ENCODE assay signal across 22 cellular contexts in genomic region chr2:217563565-217563964, GRCh38.
"Had no signal": no experiment of that assay in that cellular context is flagged by ENCODE, and none has a peak within 500 bp of the region (broad histone marks: within the 10 kb centered on the region; RNA-seq: fewer than 3 reads in every experiment).

No MANE protein-coding gene starts in this region.

- H3K27ac ChIP-seq: RWPE1 had no signal

- DNase-seq: KBM-7; MV-4-11; NCI-H1048; NCI-H1105; NCI-H1417; NCI-H1436 treated with DMSO at 0.1 percent for 48 hours; NCI-H1694 treated with DMSO at 0.1 percent for 48 hours; NCI-H1930; NCI-H2081; NCI-H2171; NCI-H226; NCI-H446; NCI-H510A; NCI-H524 treated with DMSO at 0.1 percent for 48 hours; NCI-H69; NCI-H774; NK-92 treated with Interleukin-12 subunit alpha and Interleukin-12 subunit beta, amount 100 ng/mL, for 24 hours; PC-3; SHP77; SK-N-SH had no signal

- H3K4me2 ChIP-seq: SK-N-SH had no signal

- H3K9ac ChIP-seq: SK-N-SH had no signal

- H3K9me3 ChIP-seq: SK-N-SH had no signal

- ATAC-seq: Panc1, PC-3 had no signal
